In genomic region chr16:57347858-57348257, GRCh38 we compare ENCODE assay signal across 18 cellular contexts. TPM values are rescaled to one million over a fixed set of nuclear protein-coding genes. Genes with fewer than 3 reads are reported as not detected.
DNase-seq lines count a peak whose midpoint lies in the region; ATAC-seq and TF ChIP-seq lines count a peak whose summit lies in the region.
"Had no signal": no experiment of that assay in that cellular context is flagged by ENCODE, and none has a peak within 500 bp of the region (broad histone marks: within the 10 kb centered on the region; RNA-seq: fewer than 3 reads in every experiment).

No MANE protein-coding gene starts in this region.

- peak; percentile 11 for DNase-seq in activated CD8-positive, alpha-beta memory T cell treated with anti-CD3 and anti-CD28 coated beads for 24 hours
- no peak for DNase-seq in activated CD8-positive, alpha-beta memory T cell treated with anti-CD3 and anti-CD28 coated beads, Interleukin-2, amount 10 ng/mL, durations not matched to agents 7 days and 5 days
- DNase-seq in chondrocyte (ENCODE audit: low spot score) (peak; percentile 20), middle frontal gyrus (ENCODE audit: extremely low spot score, low spot score) (no peak), BE2C (no peak), superior temporal gyrus (ENCODE audit: extremely low spot score) (no peak)
- DNase-seq: 8988T; Calu3; CD8-positive, alpha-beta T cell; DMS79 treated with DMSO at 0.1 percent for 48 hours; GF-D8; HCEC 1CT had no signal

- H3K9me3 Mint-ChIP-seq in activated CD8-positive, alpha-beta memory T cell treated with anti-CD3 and anti-CD28 coated beads, Interleukin-2, amount 10 ng/mL, durations not matched to agents 7 days and 5 days (ENCODE audit: low read depth): no peaks in the 10 kb centered on the region
- peaks cover 10% of the 10 kb centered on the region for H3K9me3 Mint-ChIP-seq in chondrocyte (ENCODE audit: low read depth)
- peaks cover 8% of the 10 kb centered on the region for H3K9me3 Mint-ChIP-seq in stimulated activated memory B cell treated with anti-CD40 and anti-IgM and Interleukin-4, amounts not matched to agents 10 μg/mL and 1 μg/mL and 100 μg/mL, for 72 hours
- H3K9me3 Mint-ChIP-seq: CD8-positive, alpha-beta T cell; GM23338 had no signal

- peaks cover 8% of the 10 kb centered on the region for H3K4me1 Mint-ChIP-seq in activated CD8-positive, alpha-beta memory T cell treated with anti-CD3 and anti-CD28 coated beads, Interleukin-2, amount 10 ng/mL, durations not matched to agents 7 days and 5 days
- H3K4me1 Mint-ChIP-seq in chondrocyte (ENCODE audit: low read depth): no peaks in the 10 kb centered on the region
- peaks cover 71% of the 10 kb centered on the region for H3K4me1 Mint-ChIP-seq in stimulated activated memory B cell treated with anti-CD40 and anti-IgM and Interleukin-4, amounts not matched to agents 10 μg/mL and 1 μg/mL and 100 μg/mL, for 72 hours
- H3K4me1 Mint-ChIP-seq: GM23338 had no signal

- CTCF ChIA-PET in activated CD8-positive, alpha-beta memory T cell treated with anti-CD3 and anti-CD28 coated beads, Interleukin-2, amount 10 ng/mL, durations not matched to agents 7 days and 5 days (lab: Charles Lee): no interaction called here

- H3K27me3 Mint-ChIP-seq in activated CD8-positive, alpha-beta memory T cell treated with anti-CD3 and anti-CD28 coated beads, Interleukin-2, amount 10 ng/mL, durations not matched to agents 7 days and 5 days: peaks cover 57% of the 10 kb centered on the region
- H3K27me3 Mint-ChIP-seq in chondrocyte (ENCODE audit: low read depth): peaks cover 51% of the 10 kb centered on the region
- H3K27me3 Mint-ChIP-seq in stimulated activated memory B cell treated with anti-CD40 and anti-IgM and Interleukin-4, amounts not matched to agents 10 μg/mL and 1 μg/mL and 100 μg/mL, for 72 hours: no peaks in the 10 kb centered on the region

- no peaks in the 10 kb centered on the region for H3K4me1 ChIP-seq in BE2C

- H3K4me3 ChIP-seq in BE2C (ENCODE audit: low read depth, low read length): no peak overlapping the region
- H3K4me3 ChIP-seq: BLaER1 treated with 17β-estradiol and CSF1 and Interleukin-3, amounts not matched to agents 10 nM and 100 nM; GM23338 had no signal

- TF ChIP-seq CTCF in chondrocyte (IDR thresholded peaks at IDR 0.05) (no peak), BE2C (IDR thresholded peaks at IDR 0.05; ENCODE audit: low read depth, low read length) (no peak)

- ATAC-seq in activated CD8-positive, alpha-beta memory T cell treated with anti-CD3 and anti-CD28 coated beads, Interleukin-2, amount 10 ng/mL, durations not matched to agents 7 days and 5 days: no peak
- ATAC-seq in stimulated activated memory B cell treated with anti-CD40 and anti-IgM and Interleukin-4, amounts not matched to agents 10 μg/mL and 1 μg/mL and 100 μg/mL, for 72 hours: no peak
- ATAC-seq: CD8-positive, alpha-beta T cell; GM23338 had no signal

- H3K27me3 ChIP-seq in BE2C: peaks cover 9% of the 10 kb centered on the region

- H3K36me3 Mint-ChIP-seq in activated CD8-positive, alpha-beta memory T cell treated with anti-CD3 and anti-CD28 coated beads, Interleukin-2, amount 10 ng/mL, durations not matched to agents 7 days and 5 days: no peaks in the 10 kb centered on the region
- H3K36me3 Mint-ChIP-seq in chondrocyte (ENCODE audit: low read depth): peaks cover 9% of the 10 kb centered on the region
- peaks cover 12% of the 10 kb centered on the region for H3K36me3 Mint-ChIP-seq in stimulated activated memory B cell treated with anti-CD40 and anti-IgM and Interleukin-4, amounts not matched to agents 10 μg/mL and 1 μg/mL and 100 μg/mL, for 72 hours
- H3K36me3 Mint-ChIP-seq: CD8-positive, alpha-beta T cell had no signal

- no peaks in the 10 kb centered on the region for H3K36me3 ChIP-seq in BE2C
- H3K36me3 ChIP-seq: BLaER1 treated with 17β-estradiol and CSF1 and Interleukin-3, amounts not matched to agents 10 nM and 100 nM had no signal

- H3K9me3 ChIP-seq in BE2C: no peaks in the 10 kb centered on the region

- no peak overlapping the region for H3K27ac Mint-ChIP-seq in activated CD8-positive, alpha-beta memory T cell treated with anti-CD3 and anti-CD28 coated beads, Interleukin-2, amount 10 ng/mL, durations not matched to agents 7 days and 5 days
- H3K27ac Mint-ChIP-seq in chondrocyte (ENCODE audit: unreplicated experiment): no peak overlapping the region
- H3K27ac Mint-ChIP-seq in stimulated activated memory B cell treated with anti-CD40 and anti-IgM and Interleukin-4, amounts not matched to agents 10 μg/mL and 1 μg/mL and 100 μg/mL, for 72 hours: peak overlapping the region; percentile 40
- H3K27ac Mint-ChIP-seq: CD8-positive, alpha-beta T cell; GM23338 had no signal

- no peak overlapping the region for H3K4me3 Mint-ChIP-seq in activated CD8-positive, alpha-beta memory T cell treated with anti-CD3 and anti-CD28 coated beads, Interleukin-2, amount 10 ng/mL, durations not matched to agents 7 days and 5 days
- no peak overlapping the region for H3K4me3 Mint-ChIP-seq in chondrocyte (ENCODE audit: unreplicated experiment)
- H3K4me3 Mint-ChIP-seq in stimulated activated memory B cell treated with anti-CD40 and anti-IgM and Interleukin-4, amounts not matched to agents 10 μg/mL and 1 μg/mL and 100 μg/mL, for 72 hours: peak overlapping the region; percentile 16
- H3K4me3 Mint-ChIP-seq: CD8-positive, alpha-beta T cell; GM23338 had no signal

RNA-seq across cellular contexts. Expression of gene CCL22, which starts 10.7 kb away (rescaled TPM):
- total RNA-seq in activated CD8-positive, alpha-beta memory T cell treated with anti-CD3 and anti-CD28 coated beads, Interleukin-2, amount 10 ng/mL, durations not matched to agents 7 days and 5 days: 10 to 100 TPM in 1 of 2 experiments, not detected in 1; 10.0 TPM
- total RNA-seq in chondrocyte: not detected in 3 replicates
- polyA plus RNA-seq in BE2C (2012; ENCODE audit: insufficient read depth, insufficient read length, low read depth): 0.20 TPM
- total RNA-seq: A673; CD8-positive, alpha-beta T cell; GM23338; HT1080 had no signal
- polyA plus RNA-seq: AG04450 had no signal

RNA-seq across cellular contexts. Expression of gene CX3CL1, which starts 24.4 kb away (rescaled TPM):
- not detected for total RNA-seq in activated CD8-positive, alpha-beta memory T cell treated with anti-CD3 and anti-CD28 coated beads, Interleukin-2, amount 10 ng/mL, durations not matched to agents 7 days and 5 days
- 11.2 to 47.9 TPM (median 46.0 TPM) in 3 replicates for total RNA-seq in chondrocyte
- 49.0 TPM for polyA plus RNA-seq in BE2C (2012; ENCODE audit: insufficient read depth, insufficient read length, low read depth)
- total RNA-seq: A673; CD8-positive, alpha-beta T cell had no signal

RNA-seq across cellular contexts. Expression of gene CCL17, which starts 56.7 kb away (rescaled TPM):
- total RNA-seq in activated CD8-positive, alpha-beta memory T cell treated with anti-CD3 and anti-CD28 coated beads, Interleukin-2, amount 10 ng/mL, durations not matched to agents 7 days and 5 days: under 1 TPM in 1 of 2 experiments, not detected in 1; 0.59 TPM
- total RNA-seq in chondrocyte: not detected in 3 replicates
- not detected for polyA plus RNA-seq in BE2C (2012; ENCODE audit: insufficient read depth, insufficient read length, low read depth)
- total RNA-seq: A673; Calu3; CD8-positive, alpha-beta T cell; GM23338; HT1080 had no signal
- polyA plus RNA-seq: AG04450, GM23338 had no signal

Comparison
In these comparisons a context has a peak if more than half of its experiments do, and no peak if none do; other contexts are left out.
1. DNase-seq: peak in activated CD8-positive, alpha-beta memory T cell treated with anti-CD3 and anti-CD28 coated beads for 24 hours (single experiment) and chondrocyte (single experiment); none in activated CD8-positive, alpha-beta memory T cell treated with anti-CD3 and anti-CD28 coated beads, Interleukin-2, amount 10 ng/mL, durations not matched to agents 7 days and 5 days (single experiment), middle frontal gyrus (single experiment), BE2C (single experiment) and superior temporal gyrus (single experiment).
2. RNA of gene CX3CL1, which starts 24.4 kb away (total RNA-seq): 11.2 to 47.9 TPM in chondrocyte; not detected in activated CD8-positive, alpha-beta memory T cell treated with anti-CD3 and anti-CD28 coated beads, Interleukin-2, amount 10 ng/mL, durations not matched to agents 7 days and 5 days; every median in the first group is over 10 times any median in the second.